In the genomic region with DNA sequence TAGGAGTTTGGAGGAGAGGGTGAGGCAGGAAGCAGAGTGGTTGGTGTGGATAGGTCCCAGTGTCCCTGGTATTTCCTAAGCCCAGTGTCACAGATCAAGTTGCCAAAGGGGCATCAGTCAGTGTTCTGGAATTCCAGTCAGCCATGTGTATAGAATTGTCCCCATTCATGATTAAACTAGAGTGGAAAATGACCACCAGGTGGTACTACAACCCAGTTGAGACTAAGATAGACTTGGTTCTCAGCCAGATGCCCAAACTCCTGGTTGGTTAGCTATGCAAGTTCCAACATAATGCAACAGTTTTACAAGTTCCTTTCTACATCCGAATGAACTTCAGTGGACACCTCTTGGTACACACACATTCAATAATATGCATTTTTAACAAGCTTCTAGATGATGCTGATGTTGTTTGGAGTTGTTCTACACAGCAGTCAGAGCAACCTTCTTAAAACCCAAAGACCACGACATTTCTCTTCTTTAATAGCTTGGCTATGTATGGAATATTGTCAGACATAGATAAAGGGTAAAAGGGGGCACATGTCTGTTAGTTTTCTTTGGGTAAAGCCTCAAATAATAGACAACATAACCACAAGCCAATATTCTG, we compare ENCODE assay signal across 8 cellular contexts. TPM values are rescaled to one million over a fixed set of nuclear protein-coding genes. Genes with fewer than 3 reads are reported as not detected.
DNase-seq lines count a peak whose midpoint lies in the region; ATAC-seq, FAIRE-seq and TF ChIP-seq lines count a peak whose summit lies in the region.

No MANE protein-coding gene starts in this region.

- H3K4me3 Mint-ChIP-seq in mesothelial cell of epicardium: no peak overlapping the region

- TF ChIP-seq POLR2A in H1 (IDR thresholded peaks at IDR 0.05; ENCODE audit: control extremely low read depth in 1 of 2, low read depth in 2 of 2, low read length in 2 of 2): no peak

- H3K4me1 Mint-ChIP-seq in mesothelial cell of epicardium: no peaks in the 10 kb centered on the region

- no peak overlapping the region for H3K14ac ChIP-seq in H1 (ENCODE audit: insufficient read length)

- TF ChIP-seq RAD21 in H1 (IDR thresholded peaks at IDR 0.05 in 1 of 2, conservative IDR thresholded peaks at IDR 0.05 in 1 of 2; ENCODE audit: low read depth in 2 of 2, low read length in 2 of 2): peak; percentile 86 to 92

- no peak overlapping the region for H2BK120ac ChIP-seq in H1 (replicated peaks; ENCODE audit: low read depth, low read length)

- DNase-seq in D721Med (ENCODE audit: insufficient read length, low spot score) (peak; percentile 35), LoVo (ENCODE audit: low spot score) (peak; percentile 83), RCC 7860 (ENCODE audit: low spot score) (peak; percentile 86), H1 (ENCODE audit: low read depth in 1 of 2, low spot score in 2 of 2) (no peak), mesothelial cell of epicardium (ENCODE audit: low spot score in 2 of 2, unreplicated experiment in 2 of 2) (no peak), GOT3 (lab: John Stamatoyannopoulos, UW) (no peak)

- no peak overlapping the region for H4K8ac ChIP-seq in H1 (ENCODE audit: extremely low read depth, insufficient read depth, low read length)

- no peaks in the 10 kb centered on the region for H3K27me3 ChIP-seq in H1 (replicated peaks in 1 of 4; ENCODE audit: control insufficient read depth in 3 of 4, extremely low read depth in 1 of 4, insufficient read depth in 3 of 4, low read length in 3 of 4)

- H2BK15ac ChIP-seq in H1 (ENCODE audit: low read length): no peak overlapping the region

- FAIRE-seq in D721Med (lab: Jason Lieb, UNC) (peak; percentile 79), RCC 7860 (lab: Jason Lieb, UNC) (peak; percentile 86), H1 (lab: Jason Lieb, UNC) (peak; percentile 99)

- no peak overlapping the region for H3K4me3 ChIP-seq in H1 (ENCODE audit: extremely low read depth in 1 of 4, insufficient read depth in 2 of 4, low read depth in 3 of 4, low read length in 4 of 4)

- H3K36me3 ChIP-seq in H1 (ENCODE audit: control insufficient read depth in 2 of 4, insufficient read depth in 4 of 4, low read length in 3 of 4): no peaks in the 10 kb centered on the region

- H3K56ac ChIP-seq in H1 (replicated peaks; ENCODE audit: insufficient read length, low read depth, low read length): no peak overlapping the region

- no peak overlapping the region for H3K27ac Mint-ChIP-seq in mesothelial cell of epicardium

- no peak overlapping the region for H3K4ac ChIP-seq in H1 (replicated peaks; ENCODE audit: insufficient read length, low read depth, low read length)

- no peaks in the 10 kb centered on the region for H3K9me3 ChIP-seq in H1 (ENCODE audit: insufficient read depth in 2 of 2, low read depth in 1 of 2, low read length in 1 of 2)

- H3K27me3 Mint-ChIP-seq in mesothelial cell of epicardium (ENCODE audit: low read depth): peaks cover 16% of the 10 kb centered on the region

- H4K91ac ChIP-seq in H1 (replicated peaks; ENCODE audit: insufficient read length, low read length): no peak overlapping the region

- no peak overlapping the region for H3K27ac ChIP-seq in H1 (ENCODE audit: low read depth, low read length)

- CTCF ChIA-PET in H1 (lab: Charles Lee; ENCODE audit: partially characterized antibody): interaction anchor here (0.6 to 1.9 kb wide), 15 partner anchors 8 to 495 kb away, joined by 3 to 12 read pairs (median 4); partner anchors contain the start of gene ATR

- no peak overlapping the region for H3K18ac ChIP-seq in H1 (ENCODE audit: extremely low read depth, low read length)

- TF ChIP-seq CTCF in D721Med (IDR thresholded peaks at IDR 0.05; ENCODE audit: insufficient read depth, missing control alignments) (peak; percentile 65), H1 (IDR thresholded peaks at IDR 0.05; ENCODE audit: control extremely low read depth in 1 of 3, insufficient read depth in 1 of 3, low read depth in 1 of 3, low read length in 3 of 3) (peak in 2 of 3 experiments; percentile 71 to 72; a peak in 3 of 4 replicates), mesothelial cell of epicardium (IDR thresholded peaks at IDR 0.05; ENCODE audit: unreplicated experiment) (peak; percentile 70)

- no peaks in the 10 kb centered on the region; the same call in 1 of the 2 replicates for H3K23me2 ChIP-seq in H1 (ENCODE audit: low read depth, low read length)

- H4K20me1 ChIP-seq in H1 (replicated peaks in 1 of 2; ENCODE audit: control insufficient read depth in 1 of 2, insufficient read depth in 2 of 2, low read length in 2 of 2): no peaks in the 10 kb centered on the region

- POLR2A ChIA-PET in H1 (lab: Charles Lee; ENCODE audit: partially characterized antibody): interaction anchor here (1.1 kb wide), 1 partner anchor 8 kb away, joined by 4 read pairs; the partner anchor contains the start of gene ATR

- no peak overlapping the region for H3K4me2 ChIP-seq in H1 (ENCODE audit: insufficient read depth in 1 of 2, low read depth in 2 of 2, low read length in 2 of 2)

- TF ChIP-seq EP300 in H1 (IDR thresholded peaks at IDR 0.05; ENCODE audit: borderline replicate concordance in 1 of 2, low read depth in 2 of 2, low read length in 2 of 2): no peak

- no peaks in the 10 kb centered on the region for H3K4me1 ChIP-seq in H1 (replicated peaks in 1 of 4; ENCODE audit: control insufficient read depth in 3 of 4, insufficient read depth in 4 of 4, low read length in 3 of 4)

- no peaks in the 10 kb centered on the region for H3K79me1 ChIP-seq in H1 (ENCODE audit: low read depth, low read length)

- H3K9ac ChIP-seq in H1 (replicated peaks in 1 of 4; ENCODE audit: extremely low read depth in 1 of 4, low read depth in 3 of 4, low read length in 3 of 4): no peak overlapping the region

- ATAC-seq in GM19043 (IDR thresholded peaks at IDR 0.05; ENCODE audit: low read depth, unreplicated experiment): peak; percentile 68
- ATAC-seq in GM19455 (IDR thresholded peaks at IDR 0.05; ENCODE audit: unreplicated experiment): no peak

- no peaks in the 10 kb centered on the region for H3K36me3 Mint-ChIP-seq in mesothelial cell of epicardium

- H4K5ac ChIP-seq in H1 (ENCODE audit: insufficient read length, low read depth, low read length): no peak overlapping the region

- H3K9me3 Mint-ChIP-seq in mesothelial cell of epicardium: no peaks in the 10 kb centered on the region

- no peak overlapping the region for H2AFZ ChIP-seq in H1 (ENCODE audit: low read length)

- no peak overlapping the region for H3K23ac ChIP-seq in H1 (ENCODE audit: insufficient read length)

- H2BK20ac ChIP-seq in H1 (ENCODE audit: low read length): no peak overlapping the region

- no peaks in the 10 kb centered on the region for H3K79me2 ChIP-seq in H1 (ENCODE audit: control insufficient read depth in 1 of 2, insufficient read depth in 2 of 2, low read length in 2 of 2)

- no peak overlapping the region for H2BK5ac ChIP-seq in H1 (ENCODE audit: low read depth, low read length)

- H2AK5ac ChIP-seq in H1 (ENCODE audit: low read depth, low read length): no peak overlapping the region

- H2BK12ac ChIP-seq in H1 (ENCODE audit: low read depth, low read length): no peak overlapping the region

- 59% methylated on average over 2 of the region's 2 CpGs; no CpG with 5 or more reads in 1 of the 2 experiments for WGBS in H1 (ENCODE audit: extremely low coverage in 1 of 2, insufficient coverage in 1 of 2, insufficient read length in 1 of 2, insufficient replicate concordance in 2 of 2, low coverage in 1 of 2, low lambda C conversion rate in 2 of 2, missing lambda C conversion rate in 1 of 2), 2 experiments

TF ChIP-seq in H1, 55 proteins besides CTCF, POLR2A, EP300 and RAD21:
- peak; percentile 78 for TF ChIP-seq TEAD4 (IDR thresholded peaks at IDR 0.05; ENCODE audit: low read depth, low read length)
- no peak for TF ChIP-seq NANOG (IDR thresholded peaks at IDR 0.05; ENCODE audit: insufficient read depth, low read depth, low read length, poor library complexity, severe bottlenecking)
- TF ChIP-seq CBX5 (IDR thresholded peaks at IDR 0.05; ENCODE audit: low read depth, low read length): no peak

RNA-seq across cellular contexts. Expression of gene ATR, which starts 8.4 kb away (rescaled TPM):
- total RNA-seq in H1 (2021; fragmentation: NEBNext Ultra II Directional; extraction: Animal tissue kit (Norgen Biotek cat#: 25700)): 19.5 and 23.2 TPM in 2 replicates
- polyA plus RNA-seq in H1 (2011; rRNA removed): 5.9 and 8.4 TPM in 2 replicates
- 12.3 TPM for polyA plus RNA-seq in H1 (2011; cell fraction: cytosol; rRNA removed)
- polyA plus RNA-seq in H1 (2011; cell fraction: nucleus; rRNA removed): 13.6 TPM
- 9.2 to 13.5 TPM (median 11.9 TPM) in 4 replicates for polyA plus RNA-seq in H1 (2012, experiment 1 of 2)
- 0.76 TPM for polyA plus RNA-seq in H1 (2012, experiment 2 of 2)
- 12.7 TPM for polyA plus RNA-seq in H1 (2013, experiment 1 of 2)
- 12.8 TPM for polyA plus RNA-seq in H1 (2013, experiment 2 of 2)
- polyA minus RNA-seq in H1 (2011; rRNA and poly(A)+ RNA removed): 31.1 and 38.8 TPM in 2 replicates
- polyA minus RNA-seq in H1 (2011; cell fraction: cytosol; rRNA and poly(A)+ RNA removed): 16.5 TPM
- polyA minus RNA-seq in H1 (2011; cell fraction: nucleus; rRNA and poly(A)+ RNA removed): 43.8 TPM
- total RNA-seq in mesothelial cell of epicardium: 23.6 to 27.9 TPM (median 25.5 TPM) in 3 replicates

RNA-seq across cellular contexts. Expression of gene PLS1, which starts 9.3 kb away (rescaled TPM):
- total RNA-seq in H1 (2021; fragmentation: NEBNext Ultra II Directional; extraction: Animal tissue kit (Norgen Biotek cat#: 25700)): 32.7 and 44.7 TPM in 2 replicates
- 10.6 and 18.7 TPM in 2 replicates for polyA plus RNA-seq in H1 (2011; rRNA removed)
- 19.0 TPM for polyA plus RNA-seq in H1 (2011; cell fraction: cytosol; rRNA removed)
- polyA plus RNA-seq in H1 (2011; cell fraction: nucleus; rRNA removed): 5.2 TPM
- polyA plus RNA-seq in H1 (2012, experiment 1 of 2): 16.9 to 33.5 TPM (median 23.2 TPM) in 4 replicates
- 2.0 TPM for polyA plus RNA-seq in H1 (2012, experiment 2 of 2)
- 20.8 TPM for polyA plus RNA-seq in H1 (2013, experiment 1 of 2)
- polyA plus RNA-seq in H1 (2013, experiment 2 of 2): 21.3 TPM
- polyA minus RNA-seq in H1 (2011; rRNA and poly(A)+ RNA removed): 21.8 and 32.1 TPM in 2 replicates
- polyA minus RNA-seq in H1 (2011; cell fraction: cytosol; rRNA and poly(A)+ RNA removed): 15.0 TPM
- 15.1 TPM for polyA minus RNA-seq in H1 (2011; cell fraction: nucleus; rRNA and poly(A)+ RNA removed)
- 7.2 to 7.5 TPM (median 7.3 TPM) in 3 replicates for total RNA-seq in mesothelial cell of epicardium

Comparison
In these comparisons a context has a peak if more than half of its experiments do, and no peak if none do; other contexts are left out.
1. DNase-seq: peak in D721Med (single experiment), LoVo (single experiment) and RCC 7860 (single experiment); none in H1 (0 of 2), mesothelial cell of epicardium (0 of 2) and GOT3 (single experiment).
2. Peak in every context shown above with its lines, with median percentiles within 50 percentile points of each other: CTCF ChIP-seq.